8 cellular contexts compared by ENCODE assay signal in the genomic region with DNA sequence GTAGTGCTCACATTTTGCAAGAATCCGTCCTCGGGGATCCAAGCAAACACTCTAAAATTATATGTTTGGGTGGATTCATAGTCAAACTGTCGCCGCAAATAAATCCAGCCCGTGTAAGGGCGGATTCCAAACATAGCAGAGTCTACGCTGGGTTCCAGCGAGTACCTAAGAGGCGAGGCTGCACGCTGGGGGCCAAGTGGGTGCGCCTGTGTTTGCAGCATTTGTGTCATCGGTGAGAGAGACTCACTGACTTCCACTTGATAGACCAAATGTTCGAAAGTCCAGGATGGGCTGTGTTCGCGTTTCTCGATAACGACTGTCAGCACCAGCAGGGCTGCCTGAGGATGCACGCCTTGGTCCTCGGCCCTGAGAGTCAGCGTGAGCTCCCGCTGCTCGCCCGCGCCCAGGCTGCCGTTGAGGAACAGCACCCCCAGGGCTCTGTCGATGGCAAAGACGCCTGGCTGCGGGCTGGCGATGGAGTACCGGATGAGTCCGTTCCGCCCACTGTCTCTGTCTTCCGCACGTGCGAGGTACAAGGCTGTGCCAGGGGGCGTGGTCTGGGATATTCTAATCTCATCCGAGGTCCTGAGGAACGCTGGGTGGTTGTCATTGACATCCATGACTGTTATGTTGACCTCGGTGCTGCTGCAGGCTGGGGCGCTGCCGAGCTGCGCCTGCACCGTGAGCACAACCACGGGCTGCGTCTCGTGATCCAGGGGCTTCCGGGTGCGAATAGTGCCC.
DNase-seq lines count a peak whose midpoint lies in the region; ATAC-seq and TF ChIP-seq lines count a peak whose summit lies in the region.

No MANE protein-coding gene starts in this region.

- H3K4me3 ChIP-seq in body of pancreas = no peak overlapping the region
- no peak overlapping the region for H3K4me3 ChIP-seq in mesendoderm (ENCODE audit: low read length)

- H2BK5ac ChIP-seq in mesendoderm (ENCODE audit: low read length) = no peak overlapping the region

- H2AK5ac ChIP-seq in mesendoderm (ENCODE audit: low read length) = no peak overlapping the region

- no peak overlapping the region for H3K9ac ChIP-seq in mesendoderm (ENCODE audit: low read length)

- H3K4me1 ChIP-seq in body of pancreas (peaks cover 9% of the 10 kb centered on the region), mesendoderm (ENCODE audit: control insufficient read depth, low read depth, low read length) (no peaks in the 10 kb centered on the region)

- H3K27ac ChIP-seq in VCaP = no peak overlapping the region
- no peak overlapping the region for H3K27ac ChIP-seq in body of pancreas
- H3K27ac ChIP-seq in mesendoderm (ENCODE audit: low read depth, low read length) = no peak overlapping the region

- H3K4ac ChIP-seq in mesendoderm (ENCODE audit: low read depth, low read length) = no peak overlapping the region

- H3K9me3 ChIP-seq in body of pancreas = no peaks in the 10 kb centered on the region

- H3K36me3 ChIP-seq in body of pancreas (replicated peaks in 1 of 2; ENCODE audit: insufficient read depth in 1 of 2, low read depth in 2 of 2) (no peaks in the 10 kb centered on the region), mesendoderm (ENCODE audit: control insufficient read depth, insufficient read depth, low read length) (no peaks in the 10 kb centered on the region)

- TF ChIP-seq CTCF in VCaP (conservative IDR thresholded peaks at IDR 0.05) (0 out of 2 replicates have a peak, but pooled peaks have one; percentile 10), body of pancreas (IDR thresholded peaks at IDR 0.05) (no peak)

- no peak overlapping the region for H3K18ac ChIP-seq in mesendoderm (ENCODE audit: low read length)

- H3K27me3 ChIP-seq in body of pancreas (peaks cover 0 to 9% of the 10 kb centered on the region in 2 donors), mesendoderm (ENCODE audit: insufficient read depth, low read length, poor library complexity) (no peaks in the 10 kb centered on the region)

- H3K79me2 ChIP-seq in mesendoderm (ENCODE audit: control insufficient read depth, insufficient read depth, low read length) = no peaks in the 10 kb centered on the region

- TF ChIP-seq POLR2A in body of pancreas (IDR thresholded peaks at IDR 0.05) = no peak

- H3K4me2 ChIP-seq in mesendoderm (ENCODE audit: low read length) = no peak overlapping the region

- ATAC-seq in GM19025 (IDR thresholded peaks at IDR 0.05; ENCODE audit: low read depth, unreplicated experiment) (peak; percentile 84), HG03175 (IDR thresholded peaks at IDR 0.05; ENCODE audit: unreplicated experiment) (peak; percentile 88), body of pancreas (peak; percentile 33)

- H2BK120ac ChIP-seq in mesendoderm (ENCODE audit: low read depth, low read length) = no peak overlapping the region

- H3K23ac ChIP-seq in mesendoderm (ENCODE audit: low read length) = no peak overlapping the region

- no peak overlapping the region for H4K8ac ChIP-seq in mesendoderm (ENCODE audit: low read depth, low read length)

- no peaks in the 10 kb centered on the region for H3K79me1 ChIP-seq in mesendoderm (ENCODE audit: low read length)

- H2BK15ac ChIP-seq in mesendoderm (replicated peaks; ENCODE audit: low read depth) = no peak overlapping the region

- no peak overlapping the region for H3K56ac ChIP-seq in mesendoderm (ENCODE audit: low read length)

- DNase-seq in body of pancreas (peak; percentile 14 to 31 (median 18)), mesendoderm (peak; percentile 69), AML-193 (lab: John Stamatoyannopoulos, UW) (no peak), HCEC 1CT (no peak)
- peak; percentile 7 for DNase-seq in stimulated activated CD8-positive, alpha-beta memory T cell treated with anti-CD3 and anti-CD28 coated beads, Interleukin-7, amount 100 ng/mL, for 24 hours (ENCODE audit: low read depth)

- no peak overlapping the region for H4K5ac ChIP-seq in mesendoderm (ENCODE audit: low read length)

- intact Hi-C loops in body of pancreas (cut with DNase I) = no loop called here

- 13 to 29% methylated on average over 19 to 48 of the region's 48 CpGs for WGBS in body of pancreas, 2 donors
- no CpG with 5 or more reads among the region's 48 CpGs for WGBS in mesendoderm (ENCODE audit: extremely low coverage, insufficient coverage, low lambda C conversion rate)

Comparison
In these comparisons a context has a peak if more than half of its experiments do, and no peak if none do; other contexts are left out.
1. ATAC-seq: peak in every context shown above with its lines; median percentile 88 in HG03175; 84 in GM19025; 33 in body of pancreas.
2. DNase-seq: peak in body of pancreas (4 of 4), mesendoderm (single experiment) and stimulated activated CD8-positive, alpha-beta memory T cell treated with anti-CD3 and anti-CD28 coated beads, Interleukin-7, amount 100 ng/mL, for 24 hours (single experiment); none in AML-193 (0 of 2) and HCEC 1CT (single experiment).